ENCODE assay signal across 15 cellular contexts in the genomic region with DNA sequence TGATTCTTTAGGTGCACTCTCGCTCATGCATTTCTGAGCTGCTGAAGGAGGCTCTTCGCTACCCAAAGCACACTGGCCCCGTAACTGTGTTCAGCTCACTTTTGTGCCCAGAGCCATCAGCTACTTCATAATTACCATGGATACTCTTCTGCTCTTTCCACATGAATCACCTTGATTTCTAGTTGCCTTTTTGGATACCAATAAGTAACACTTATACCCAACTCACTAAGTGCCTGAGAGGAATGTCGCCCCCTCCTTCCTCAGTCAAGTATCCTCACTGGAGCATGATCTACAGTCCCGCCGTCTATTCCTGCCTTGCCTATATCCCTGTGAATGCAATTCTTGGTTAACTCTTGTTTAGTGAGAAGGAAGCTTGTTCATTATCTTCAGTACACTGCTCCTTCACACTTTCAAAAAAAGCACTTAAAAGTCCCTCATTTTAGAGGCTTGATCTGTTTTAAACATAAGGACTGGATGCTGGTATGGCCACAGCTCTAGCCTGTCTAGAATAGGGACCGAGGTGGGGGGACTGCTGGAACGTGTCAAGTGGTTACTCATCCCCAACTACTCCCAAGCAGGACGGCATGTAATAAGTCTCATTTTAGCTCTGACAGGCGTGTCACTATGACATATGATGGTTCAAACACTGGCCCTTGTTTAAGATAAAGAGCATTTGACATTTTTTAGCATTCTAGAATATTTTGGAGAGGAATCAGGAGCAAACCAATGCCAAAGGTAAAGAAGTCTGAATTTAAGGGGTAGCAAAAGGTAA. TPM values are rescaled to one million over a fixed set of nuclear protein-coding genes. Genes with fewer than 3 reads are reported as not detected.
DNase-seq lines count a peak whose midpoint lies in the region; ATAC-seq and TF ChIP-seq lines count a peak whose summit lies in the region.
"Had no signal": no experiment of that assay in that cellular context is flagged by ENCODE, and none has a peak within 500 bp of the region (broad histone marks: within the 10 kb centered on the region; RNA-seq: fewer than 3 reads in every experiment).

No MANE protein-coding gene starts in this region.

- H3K4me3 ChIP-seq in trophoblast cell (ENCODE audit: low read depth, low read length): no peak overlapping the region
- no peak overlapping the region for H3K4me3 ChIP-seq in tibial artery
- H3K4me3 ChIP-seq: BLaER1 had no signal

- H3K23ac ChIP-seq in trophoblast cell (ENCODE audit: low read length): no peak overlapping the region

- H3K36me3 Mint-ChIP-seq in effector memory CD8-positive, alpha-beta T cell (ENCODE audit: insufficient read depth): no peaks in the 10 kb centered on the region

- H4K12ac ChIP-seq in trophoblast cell (ENCODE audit: low read depth, low read length): no peak overlapping the region

- H2AFZ ChIP-seq in trophoblast cell (ENCODE audit: insufficient read depth, low read length, poor library complexity): no peak overlapping the region

- H3K27me3 Mint-ChIP-seq in effector memory CD8-positive, alpha-beta T cell: no peaks in the 10 kb centered on the region

- H3K9me3 ChIP-seq in trophoblast cell (ENCODE audit: insufficient read depth, low read depth, low read length) (peaks cover 8% of the 10 kb centered on the region), tibial artery (no peaks in the 10 kb centered on the region)

- no peak for TF ChIP-seq CTCF in tibial artery (IDR thresholded peaks at IDR 0.05)

- H4K8ac ChIP-seq in trophoblast cell (ENCODE audit: low read depth, low read length): no peak overlapping the region

- H3K18ac ChIP-seq in trophoblast cell (ENCODE audit: low read length): no peak overlapping the region

- H3K79me1 ChIP-seq in trophoblast cell (ENCODE audit: low read length): no peaks in the 10 kb centered on the region

- H3K9me3 Mint-ChIP-seq in effector memory CD8-positive, alpha-beta T cell: no peaks in the 10 kb centered on the region

- no peak overlapping the region for H3K9ac ChIP-seq in trophoblast cell (ENCODE audit: low read length)
- H3K9ac ChIP-seq: BLaER1, KMS-11 had no signal

- no peak overlapping the region for H2BK5ac ChIP-seq in trophoblast cell (ENCODE audit: low read depth, low read length, poor library complexity)

- intact Hi-C loops in left ventricle myocardium superior (cut with micrococcal nuclease) (no loop called here), tibial artery (cut with DNase I; ENCODE audit: low total_unique reads) (no loop called here)

- no peak overlapping the region for H2BK120ac ChIP-seq in trophoblast cell (ENCODE audit: insufficient read depth, low read length, poor library complexity)

- no CpG with 5 or more reads among the region's 10 CpGs for WGBS in trophoblast cell (ENCODE audit: extremely low coverage, insufficient coverage, insufficient read length)

- no peak for ATAC-seq in effector memory CD8-positive, alpha-beta T cell (replicated peaks)
- peak; percentile 12 for ATAC-seq in left ventricle myocardium superior
- no peak for ATAC-seq in HG03159 (IDR thresholded peaks at IDR 0.05; ENCODE audit: unreplicated experiment)
- ATAC-seq: PC-3 had no signal

- H3K4me2 ChIP-seq in trophoblast cell (ENCODE audit: low read length): no peak overlapping the region
- H3K4me2 ChIP-seq: BLaER1, KMS-11 had no signal

- no peak overlapping the region for H4K91ac ChIP-seq in trophoblast cell (ENCODE audit: low read depth, low read length)

- H3K79me2 ChIP-seq in trophoblast cell (ENCODE audit: control insufficient read depth, insufficient read depth, low read length, poor library complexity): no peaks in the 10 kb centered on the region

- no peak overlapping the region for H3K14ac ChIP-seq in trophoblast cell (ENCODE audit: low read length)

- H3K27ac Mint-ChIP-seq in effector memory CD8-positive, alpha-beta T cell: peak overlapping the region; percentile 31 to 59

- H3K4ac ChIP-seq in trophoblast cell (ENCODE audit: low read depth, low read length): no peak overlapping the region

- H3K4me1 ChIP-seq in trophoblast cell (ENCODE audit: control insufficient read depth in 1 of 2, insufficient read depth in 2 of 2, low read length in 2 of 2) (peaks cover 0 to 2% of the 10 kb centered on the region in 2 experiments), tibial artery (peaks cover 0 to 82% (median 40%) of the 10 kb centered on the region in 4 donors)

- no peak overlapping the region for H3K4me3 Mint-ChIP-seq in effector memory CD8-positive, alpha-beta T cell

- no peak overlapping the region for H2BK12ac ChIP-seq in trophoblast cell (ENCODE audit: low read length)

- H2AK5ac ChIP-seq in trophoblast cell (ENCODE audit: low read length): no peak overlapping the region

- H3K4me1 Mint-ChIP-seq in effector memory CD8-positive, alpha-beta T cell (ENCODE audit: low read depth in 2 of 2): peaks cover 9 to 25% of the 10 kb centered on the region in 2 donors

- no peak for DNase-seq in effector memory CD8-positive, alpha-beta T cell
- DNase-seq in left ventricle myocardium superior (no peak), trophoblast cell (peak; percentile 44 to 75), tibial artery (no peak), DMS53 (lab: John Stamatoyannopoulos, UW) (no peak)
- no peak for DNase-seq in activated naive CD4-positive, alpha-beta T cell (lab: John Stamatoyannopoulos, UW)
- DNase-seq: DMS153, H7, NCI-H1092, NCI-H1694, NCI-H748 treated with DMSO at 0.1 percent for 48 hours, PC-3 had no signal

- no peaks in the 10 kb centered on the region for H3K27me3 ChIP-seq in trophoblast cell (ENCODE audit: insufficient read depth, low read length)
- no peaks in the 10 kb centered on the region for H3K27me3 ChIP-seq in tibial artery
- H3K27me3 ChIP-seq: BLaER1 had no signal

- H3K36me3 ChIP-seq in trophoblast cell (ENCODE audit: control insufficient read depth in 1 of 2, insufficient read depth in 2 of 2, low read length in 2 of 2) (peaks cover 2 to 5% of the 10 kb centered on the region in 2 experiments), tibial artery (no peaks in the 10 kb centered on the region)

- no peak overlapping the region for H3K27ac ChIP-seq in trophoblast cell (ENCODE audit: low read depth, low read length)
- H3K27ac ChIP-seq in tibial artery: peak overlapping the region; percentile 23 to 38
- H3K27ac ChIP-seq: BLaER1, KMS-11 had no signal

RNA-seq across cellular contexts. Expression of a gene that starts 23.7 kb away (rescaled TPM):
- total RNA-seq in left ventricle myocardium superior: 302 TPM
- polyA plus RNA-seq in trophoblast cell (2013): 25.1 and 25.3 TPM in 2 replicates

Comparison
In these comparisons a context has a peak if more than half of its experiments do, and no peak if none do; other contexts are left out.
1. DNase-seq: peak in trophoblast cell (2 of 2); none in effector memory CD8-positive, alpha-beta T cell (0 of 3), left ventricle myocardium superior (single experiment), tibial artery (0 of 2), activated naive CD4-positive, alpha-beta T cell (0 of 4) and DMS53 (single experiment).